In genomic region chr2:178280261-178280852, GRCh38 we compare ENCODE assay signal across 8 cellular contexts.
DNase-seq lines count a peak whose midpoint lies in the region; ATAC-seq and TF ChIP-seq lines count a peak whose summit lies in the region.

No MANE protein-coding gene starts in this region.

- H2AFZ ChIP-seq in hepatocyte = no peak overlapping the region

- no peaks in the 10 kb centered on the region for H3K27me3 ChIP-seq in hepatocyte

- no peak overlapping the region for H3K27ac ChIP-seq in hepatocyte

- H3K36me3 ChIP-seq in hepatocyte (replicated peaks; ENCODE audit: insufficient read depth, low read depth) = no peaks in the 10 kb centered on the region

- H4K20me1 ChIP-seq in hepatocyte (ENCODE audit: insufficient read depth, poor library complexity, severe bottlenecking) = no peaks in the 10 kb centered on the region

- 56% methylated on average over 4 of the region's 4 CpGs for WGBS in hepatocyte (ENCODE audit: low lambda C conversion rate, missing lambda C conversion rate)

- H3K9me2 ChIP-seq in hepatocyte (replicated peaks; ENCODE audit: insufficient read depth) = no peaks in the 10 kb centered on the region

- H3K4me3 ChIP-seq in GM12865 (ENCODE audit: low read depth, low read length) (no peak overlapping the region), hepatocyte (no peak overlapping the region)

- TF ChIP-seq CTCF in GM12865 (IDR thresholded peaks at IDR 0.05; ENCODE audit: insufficient read depth, low read depth, low read length, missing control alignments) (peak; percentile 62), hepatocyte (IDR thresholded peaks at IDR 0.05; ENCODE audit: poor library complexity) (peak; percentile 38)

- peaks cover 31% of the 10 kb centered on the region for H3K4me1 ChIP-seq in hepatocyte (ENCODE audit: insufficient read depth)

- DNase-seq in AG20443 (ENCODE audit: low spot score) (peak; percentile 41), GM12865 (ENCODE audit: low read depth) (peak; percentile 62), NCI-H2227 treated with DMSO at 0.1 percent for 48 hours (lab: John Stamatoyannopoulos, UW) (peak; percentile 32), amniotic epithelial cell (ENCODE audit: low read depth) (peak; percentile 75), hepatocyte (ENCODE audit: low spot score) (peak; percentile 24), NK-92 (lab: John Stamatoyannopoulos, UW; ENCODE audit: unreplicated experiment) (no peak)
- DNase-seq in stimulated activated naive CD8-positive, alpha-beta T cell treated with anti-CD3 and anti-CD28 coated beads, Interleukin-15, Interleukin-2, amounts not matched to agents 100 U/mL and 50 U/mL, for 24 hours = peak; percentile 36

- H3K9me3 ChIP-seq in hepatocyte (ENCODE audit: low read depth) = no peaks in the 10 kb centered on the region

- peak; percentile 87 for ATAC-seq in HG02759 (IDR thresholded peaks at IDR 0.05; ENCODE audit: unreplicated experiment)
- peak; percentile 46 for ATAC-seq in stimulated activated naive CD8-positive, alpha-beta T cell treated with anti-CD3 and anti-CD28 coated beads, Interleukin-15, Interleukin-2, amounts not matched to agents 100 U/mL and 50 U/mL, for 24 hours

- H3K79me2 ChIP-seq in hepatocyte = no peaks in the 10 kb centered on the region

- H3K4me2 ChIP-seq in hepatocyte = no peak overlapping the region
